ENCODE assay signal across 12 cellular contexts in genomic region chr7:104972510-104972909, GRCh38. TPM values are rescaled to one million over a fixed set of nuclear protein-coding genes. Genes with fewer than 3 reads are reported as not detected.
A peak's percentile ranks its signal among the peaks of the same experiment; 100 is the strongest.
DNase-seq lines count a peak whose midpoint lies in the region; ATAC-seq and TF ChIP-seq lines count a peak whose summit lies in the region.
"Had no signal": no experiment of that assay in that cellular context is flagged by ENCODE, and none has a peak within 500 bp of the region (broad histone marks: within the 10 kb centered on the region; RNA-seq: fewer than 3 reads in every experiment).

No MANE protein-coding gene starts in this region.

- H3K79me2 ChIP-seq in hepatocyte: peaks cover under 1% of the 10 kb centered on the region

- no peaks in the 10 kb centered on the region for H3K36me3 ChIP-seq in heart left ventricle
- no peaks in the 10 kb centered on the region for H3K36me3 ChIP-seq in hepatocyte (replicated peaks; ENCODE audit: insufficient read depth, low read depth)
- no peaks in the 10 kb centered on the region for H3K36me3 ChIP-seq in upper lobe of right lung
- no peaks in the 10 kb centered on the region for H3K36me3 ChIP-seq in MG63

- H3K27ac ChIP-seq in heart left ventricle (peak overlapping the region in 10 of 12 donors; percentile 20 to 84 (median 63)), hepatocyte (peak overlapping the region; percentile 81), upper lobe of right lung (peak overlapping the region; percentile 47)

- TF ChIP-seq POLR2A in heart left ventricle (IDR thresholded peaks at IDR 0.05): no peak

- H3K4me2 ChIP-seq in hepatocyte: no peak overlapping the region

- H2AFZ ChIP-seq in hepatocyte: no peak overlapping the region

- peaks cover 4% of the 10 kb centered on the region for H3K36me3 Mint-ChIP-seq in brain

- H3K9me3 ChIP-seq in heart left ventricle: no peaks in the 10 kb centered on the region
- no peaks in the 10 kb centered on the region for H3K9me3 ChIP-seq in hepatocyte (ENCODE audit: low read depth)
- H3K9me3 ChIP-seq in upper lobe of right lung: no peaks in the 10 kb centered on the region
- no peaks in the 10 kb centered on the region for H3K9me3 ChIP-seq in MG63

- H3K4me3 ChIP-seq in heart left ventricle (no peak overlapping the region), hepatocyte (no peak overlapping the region), upper lobe of right lung (no peak overlapping the region), MG63 (no peak overlapping the region)

- H4K20me1 ChIP-seq in hepatocyte (ENCODE audit: insufficient read depth, poor library complexity, severe bottlenecking): no peaks in the 10 kb centered on the region

- DNase-seq in heart left ventricle: no peak
- no peak for DNase-seq in left cardiac atrium
- no peak for DNase-seq in hepatocyte (ENCODE audit: low spot score)
- DNase-seq in upper lobe of right lung: no peak
- DNase-seq in MG63: no peak
- DNase-seq in NCI-H146 (lab: John Stamatoyannopoulos, UW): no peak
- DNase-seq: aorta; foreskin melanocyte; NCI-H446; stimulated activated naive B cell treated with anti-CD40 and anti-IgM and Interleukin-4, amounts not matched to agents 10 μg/mL and 1 μg/mL and 100 μg/mL, for 72 hours had no signal

- H3K4me1 Mint-ChIP-seq in brain: peaks cover 25% of the 10 kb centered on the region

- H3K4me3 Mint-ChIP-seq in brain: no peak overlapping the region
- H3K4me3 Mint-ChIP-seq: stimulated activated naive B cell treated with anti-CD40 and anti-IgM and Interleukin-4, amounts not matched to agents 10 μg/mL and 1 μg/mL and 100 μg/mL, for 72 hours had no signal

- H3K27me3 Mint-ChIP-seq in brain: peaks cover 5% of the 10 kb centered on the region
- H3K27me3 Mint-ChIP-seq: stimulated activated naive B cell treated with anti-CD40 and anti-IgM and Interleukin-4, amounts not matched to agents 10 μg/mL and 1 μg/mL and 100 μg/mL, for 72 hours had no signal

- TF ChIP-seq CTCF in heart left ventricle (IDR thresholded peaks at IDR 0.05): no peak
- TF ChIP-seq CTCF in brain (conservative IDR thresholded peaks at IDR 0.05): no peak
- TF ChIP-seq CTCF in hepatocyte (IDR thresholded peaks at IDR 0.05; ENCODE audit: poor library complexity): no peak
- no peak for TF ChIP-seq CTCF in upper lobe of right lung (IDR thresholded peaks at IDR 0.05)

- intact Hi-C loops in heart left ventricle (cut with DNase I): loop anchor here in 1 of 10 donors (10.0 kb wide), 1 partner anchor 48 kb away; no protein-coding TSS in a partner anchor
- intact Hi-C loops in left cardiac atrium (cut with DNase I): loop anchor here in 1 of 2 donors (10.0 kb wide), 1 partner anchor 462 kb away; no protein-coding TSS in a partner anchor
- intact Hi-C loops in upper lobe of right lung (cut with DNase I): no loop called here

- H3K4me1 ChIP-seq in heart left ventricle: peaks cover 2 to 73% (median 39%) of the 10 kb centered on the region in 12 donors
- peaks cover 5% of the 10 kb centered on the region for H3K4me1 ChIP-seq in hepatocyte (ENCODE audit: insufficient read depth)
- peaks cover 48% of the 10 kb centered on the region for H3K4me1 ChIP-seq in upper lobe of right lung

- ATAC-seq in heart left ventricle (no peak), left cardiac atrium (no peak), upper lobe of right lung (no peak), GM21825 (IDR thresholded peaks at IDR 0.05; ENCODE audit: unreplicated experiment) (no peak)
- ATAC-seq: stimulated activated naive B cell treated with anti-CD40 and anti-IgM and Interleukin-4, amounts not matched to agents 10 μg/mL and 1 μg/mL and 100 μg/mL, for 72 hours had no signal

- peak overlapping the region in 3 of 5 experiments; percentile 81 to 93 (median 87) for H3K27ac Mint-ChIP-seq in brain

- 86 to 89% (median 87%) methylated on average over 5 of the region's 5 CpGs for WGBS in heart left ventricle, 4 donors
- 83% methylated on average over 5 of the region's 5 CpGs for WGBS in hepatocyte (ENCODE audit: low lambda C conversion rate, missing lambda C conversion rate)

- H3K9me3 Mint-ChIP-seq in brain: peaks cover 0 to 6% (median 0%) of the 10 kb centered on the region in 5 experiments

- H3K9me2 ChIP-seq in hepatocyte (replicated peaks; ENCODE audit: insufficient read depth): no peaks in the 10 kb centered on the region

- H3K27me3 ChIP-seq in heart left ventricle (no peaks in the 10 kb centered on the region), hepatocyte (no peaks in the 10 kb centered on the region), upper lobe of right lung (no peaks in the 10 kb centered on the region), MG63 (no peaks in the 10 kb centered on the region)

RNA-seq across cellular contexts. Expression of gene KMT2E, which starts 41.5 kb away (rescaled TPM):
- 10 to 100 TPM; 39.3 to 59.5 (median 46.7) TPM for total RNA-seq in heart left ventricle
- 10 to 100 TPM; 17.0 to 20.8 TPM for polyA plus RNA-seq in heart left ventricle
- 10 to 100 TPM; 45.3 to 59.0 TPM for total RNA-seq in left cardiac atrium
- polyA plus RNA-seq in brain (ENCODE audit: insufficient read depth, low read depth, low replicate concordance): 27.1 TPM
- total RNA-seq in hepatocyte: 65.8 and 69.7 TPM in 2 replicates
- polyA plus RNA-seq in hepatocyte: 70.8 and 80.7 TPM in 2 replicates
- 97.0 TPM for total RNA-seq in upper lobe of right lung
- 5.1 and 6.7 TPM in 2 replicates for total RNA-seq in MG63 (2014; rRNA removed; shearing (Covaris generic); ENCODE audit: low replicate concordance)
